ENCODE assay signal across 1 cellular context in genomic region chr6:30463651-30464618, GRCh38.
TF ChIP-seq lines count a peak whose summit lies in the region.

No MANE protein-coding gene starts in this region.

TF ChIP-seq in GM23338, 12 proteins besides CTCF, POLR2A, EP300 and RAD21 (continued from another document):
- no peak for TF ChIP-seq ZNF462 (CRISPR knock-in tag; IDR thresholded peaks at IDR 0.05)
- TF ChIP-seq REST (IDR thresholded peaks at IDR 0.05; ENCODE audit: unreplicated experiment): no peak
- no peak for TF ChIP-seq POLR2AphosphoS5 (IDR thresholded peaks at IDR 0.05; ENCODE audit: low read depth)
- no peak for TF ChIP-seq ZNF331 (CRISPR knock-in tag; IDR thresholded peaks at IDR 0.05; ENCODE audit: low read depth)
- no peak for TF ChIP-seq STAT1 (IDR thresholded peaks at IDR 0.05; ENCODE audit: unreplicated experiment)
- TF ChIP-seq EZH2 (IDR thresholded peaks at IDR 0.05; ENCODE audit: low read depth, unreplicated experiment): no peak
- no peak for TF ChIP-seq ETS1 (IDR thresholded peaks at IDR 0.05)
